23 cellular contexts compared by ENCODE assay signal in the genomic region with DNA sequence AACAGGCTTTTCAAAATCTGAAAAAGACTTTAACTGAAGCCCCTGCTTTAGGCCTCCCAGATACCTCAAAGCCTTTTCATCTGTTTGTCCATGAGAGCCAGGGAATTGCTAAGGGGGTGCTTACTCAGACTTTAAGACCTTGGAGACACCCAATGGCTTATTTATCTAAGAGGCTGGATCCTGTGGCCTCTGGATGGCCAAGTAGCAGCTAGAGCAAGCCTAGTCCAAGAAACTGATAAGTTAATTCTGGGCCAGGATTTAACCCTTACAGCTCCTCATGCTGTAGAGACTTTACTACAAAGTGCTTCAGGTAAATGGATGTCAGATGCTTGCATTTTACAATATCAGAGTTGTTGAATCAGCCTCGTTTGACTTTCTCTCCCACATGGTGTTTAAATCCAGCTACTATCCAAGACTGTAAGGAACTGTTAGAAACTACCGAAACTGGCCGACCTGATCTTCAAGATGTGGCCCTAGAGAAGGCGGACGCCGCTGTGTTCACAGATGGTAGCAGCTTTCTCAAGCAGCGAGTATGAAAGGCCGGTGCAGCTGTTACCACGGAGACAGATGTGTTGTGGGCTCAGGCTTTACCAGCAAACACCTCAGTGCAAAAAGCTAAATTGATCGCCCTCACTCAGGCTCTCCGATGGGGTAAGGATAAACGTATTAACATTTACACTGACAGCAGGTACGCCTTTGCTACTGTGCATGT. TPM values are rescaled to one million over a fixed set of nuclear protein-coding genes. Genes with fewer than 3 reads are reported as not detected.
DNase-seq lines count a peak whose midpoint lies in the region; ATAC-seq, FAIRE-seq and TF ChIP-seq lines count a peak whose summit lies in the region.
"Had no signal": no experiment of that assay in that cellular context is flagged by ENCODE, and none has a peak within 500 bp of the region (broad histone marks: within the 10 kb centered on the region; RNA-seq: fewer than 3 reads in every experiment).

No MANE protein-coding gene starts in this region.

- DNase-seq in EL, result peak; percentile 33
- DNase-seq in NCI-H524 (lab: John Stamatoyannopoulos, UW), result peak; percentile 41 to 85
- no peak for DNase-seq in glutamatergic neuron
- no peak for DNase-seq in sigmoid colon
- DNase-seq in small intestine, result no peak
- no peak for DNase-seq in AG08395 (ENCODE audit: low spot score)
- no peak for DNase-seq in naive thymus-derived CD8-positive, alpha-beta T cell
- DNase-seq: activated B cell treated with CpG ODN at 0.5 μM for 24 hours; activated CD8-positive, alpha-beta T cell treated with anti-CD3 and anti-CD28 coated beads for 36 hours; activated naive CD4-positive, alpha-beta T cell treated with anti-CD3 and anti-CD28 coated beads for 36 hours; activated T-cell treated with anti-CD3 and anti-CD28 coated beads, Interleukin-2, amount 50 U/mL, for 1 hour; aorta; CD4-positive, alpha-beta memory T cell; DMS79; effector memory CD4-positive, alpha-beta T cell; NCI-H526 treated with DMSO at 0.1 percent for 48 hours; stimulated activated CD4-positive, alpha-beta T cell treated with anti-CD3 and anti-CD28 coated beads, Interleukin-12 subunit alpha, Interleukin-12 subunit beta, amount 100 ng/mL, for 4 hours had no signal

- H3K27me3 ChIP-seq in sigmoid colon, result no peaks in the 10 kb centered on the region
- H3K27me3 ChIP-seq in small intestine (ENCODE audit: control insufficient read depth in 2 of 2, insufficient read depth in 2 of 2, low read length in 2 of 2), result no peaks in the 10 kb centered on the region
- H3K27me3 ChIP-seq: SJSA1, suprapubic skin had no signal

- H3K4me1 ChIP-seq in sigmoid colon, result peaks cover 0 to 51% (median 28%) of the 10 kb centered on the region in 4 donors
- H3K4me1 ChIP-seq in small intestine (ENCODE audit: control insufficient read depth in 2 of 2, insufficient read depth in 1 of 2, low read depth in 1 of 2, low read length in 1 of 2), result no peaks in the 10 kb centered on the region
- H3K4me1 ChIP-seq: SJSA1, suprapubic skin had no signal

- no peak for TF ChIP-seq EP300 in sigmoid colon (IDR thresholded peaks at IDR 0.05)

- no peak for TF ChIP-seq CTCF in glutamatergic neuron (IDR thresholded peaks at IDR 0.05; ENCODE audit: partially characterized antibody, unreplicated experiment)
- no peak for TF ChIP-seq CTCF in sigmoid colon (IDR thresholded peaks at IDR 0.05)

- peak overlapping the region; percentile 78 for H3K27ac Mint-ChIP-seq in glutamatergic neuron (ENCODE audit: unreplicated experiment)
- H3K27ac Mint-ChIP-seq in naive thymus-derived CD8-positive, alpha-beta T cell, result peak overlapping the region in 1 of 10 donors; percentile 7
- H3K27ac Mint-ChIP-seq: activated B cell treated with CpG ODN at 0.5 μM for 24 hours; activated CD8-positive, alpha-beta T cell treated with anti-CD3 and anti-CD28 coated beads for 36 hours; activated naive CD4-positive, alpha-beta T cell treated with anti-CD3 and anti-CD28 coated beads for 36 hours; CD4-positive, alpha-beta memory T cell; natural killer cell treated with Interleukin-12 subunit alpha and Interleukin-12 subunit beta and Interleukin-15 and Interleukin-18, amount 100 ng/mL, for 72 hours; progenitor cell of endocrine pancreas had no signal

- 90 to 91% methylated on average over 13 of the region's 13 CpGs for WGBS in sigmoid colon, 2 donors
- WGBS in small intestine, 3 donors, result 88 to 92% (median 90%) methylated on average over 13 of the region's 13 CpGs

- H3K4me1 Mint-ChIP-seq in glutamatergic neuron (ENCODE audit: low read depth, unreplicated experiment), result peaks cover 20% of the 10 kb centered on the region
- peaks cover 3 to 26% (median 14%) of the 10 kb centered on the region in 4 donors for H3K4me1 Mint-ChIP-seq in naive thymus-derived CD8-positive, alpha-beta T cell

- intact Hi-C loops in sigmoid colon (cut with DNase I), result loop anchor here (2.0 to 10.0 kb wide), 2 partner anchors 74 to 562 kb away; no protein-coding TSS in a partner anchor

- peaks cover 2% of the 10 kb centered on the region for H3K9me3 Mint-ChIP-seq in glutamatergic neuron (ENCODE audit: unreplicated experiment)
- H3K9me3 Mint-ChIP-seq in naive thymus-derived CD8-positive, alpha-beta T cell, result peaks cover 0 to 7% (median 0%) of the 10 kb centered on the region in 9 donors
- H3K9me3 Mint-ChIP-seq: activated B cell treated with CpG ODN at 0.5 μM for 24 hours; activated naive CD4-positive, alpha-beta T cell treated with anti-CD3 and anti-CD28 coated beads for 36 hours; natural killer cell treated with Interleukin-12 subunit alpha and Interleukin-12 subunit beta and Interleukin-15 and Interleukin-18, amount 100 ng/mL, for 72 hours had no signal

- H3K27me3 Mint-ChIP-seq in glutamatergic neuron (ENCODE audit: unreplicated experiment), result peaks cover 2% of the 10 kb centered on the region
- H3K27me3 Mint-ChIP-seq in naive thymus-derived CD8-positive, alpha-beta T cell, result no peaks in the 10 kb centered on the region
- H3K27me3 Mint-ChIP-seq: activated B cell treated with CpG ODN at 0.5 μM for 24 hours; activated CD8-positive, alpha-beta T cell treated with anti-CD3 and anti-CD28 coated beads for 36 hours; CD4-positive, alpha-beta memory T cell; natural killer cell treated with Interleukin-12 subunit alpha and Interleukin-12 subunit beta and Interleukin-15 and Interleukin-18, amount 100 ng/mL, for 72 hours; progenitor cell of endocrine pancreas had no signal

- H3K9me3 ChIP-seq in sigmoid colon (no peaks in the 10 kb centered on the region), small intestine (ENCODE audit: control insufficient read depth, low read depth) (no peaks in the 10 kb centered on the region)
- H3K9me3 ChIP-seq: SJSA1, suprapubic skin had no signal

- H3K27ac ChIP-seq in sigmoid colon, result peak overlapping the region in 3 of 4 donors; percentile 73 to 90 (median 84)
- no peak overlapping the region for H3K27ac ChIP-seq in small intestine (ENCODE audit: low read depth in 1 of 2, low read length in 1 of 2)
- H3K27ac ChIP-seq: SJSA1, suprapubic skin had no signal

- H3K36me3 Mint-ChIP-seq in glutamatergic neuron (ENCODE audit: unreplicated experiment), result no peaks in the 10 kb centered on the region
- peaks cover 0 to 7% (median 0%) of the 10 kb centered on the region in 3 donors for H3K36me3 Mint-ChIP-seq in naive thymus-derived CD8-positive, alpha-beta T cell
- H3K36me3 Mint-ChIP-seq: natural killer cell treated with Interleukin-12 subunit alpha and Interleukin-12 subunit beta and Interleukin-15 and Interleukin-18, amount 100 ng/mL, for 72 hours had no signal

- POLR2A ChIA-PET in naive thymus-derived CD8-positive, alpha-beta T cell (lab: Charles Lee), result no interaction called here

- no peak overlapping the region for H3K4me3 ChIP-seq in sigmoid colon
- no peak overlapping the region for H3K4me3 ChIP-seq in small intestine (ENCODE audit: low read depth in 1 of 2, low read length in 2 of 2)
- H3K4me3 ChIP-seq: lung, SJSA1, suprapubic skin had no signal

- FAIRE-seq in small intestine (lab: Jason Lieb, UNC), result no peak

- ATAC-seq in GM18858 (IDR thresholded peaks at IDR 0.05; ENCODE audit: unreplicated experiment), result no peak
- no peak for ATAC-seq in naive thymus-derived CD8-positive, alpha-beta T cell
- ATAC-seq: activated CD8-positive, alpha-beta T cell treated with anti-CD3 and anti-CD28 coated beads for 36 hours; natural killer cell treated with Interleukin-12 subunit alpha and Interleukin-12 subunit beta and Interleukin-15 and Interleukin-18, amount 100 ng/mL, for 72 hours had no signal

- no peaks in the 10 kb centered on the region for H3K36me3 ChIP-seq in sigmoid colon
- H3K36me3 ChIP-seq in small intestine (ENCODE audit: control insufficient read depth in 2 of 2, insufficient read depth in 2 of 2, low read length in 2 of 2), result no peaks in the 10 kb centered on the region
- H3K36me3 ChIP-seq: SJSA1, suprapubic skin had no signal

- no peak for TF ChIP-seq POLR2A in sigmoid colon (IDR thresholded peaks at IDR 0.05)

- H3K4me3 Mint-ChIP-seq in glutamatergic neuron (ENCODE audit: unreplicated experiment), result no peak overlapping the region
- H3K4me3 Mint-ChIP-seq in naive thymus-derived CD8-positive, alpha-beta T cell, result no peak overlapping the region
- H3K4me3 Mint-ChIP-seq: activated B cell treated with CpG ODN at 0.5 μM for 24 hours; activated CD8-positive, alpha-beta T cell treated with anti-CD3 and anti-CD28 coated beads for 36 hours; activated naive CD4-positive, alpha-beta T cell treated with anti-CD3 and anti-CD28 coated beads for 36 hours; CD4-positive, alpha-beta memory T cell; natural killer cell treated with Interleukin-12 subunit alpha and Interleukin-12 subunit beta and Interleukin-15 and Interleukin-18, amount 100 ng/mL, for 72 hours had no signal

RNA-seq across cellular contexts. Expression of a gene that starts 3.3 kb away (rescaled TPM):
- total RNA-seq in glutamatergic neuron (ENCODE audit: unreplicated experiment), result 8.8 TPM
- 10 to 100 TPM in 1 of 4 donors, 1 to 10 TPM in 3; 7.4 to 13.0 (median 8.8) TPM for total RNA-seq in sigmoid colon
- polyA plus RNA-seq in sigmoid colon, result 1 to 10 TPM; 2.4 to 3.6 (median 2.8) TPM
- polyA plus RNA-seq in small intestine, result 1 to 10 TPM; 1.1 to 3.8 (median 3.2) TPM
- 10 to 100 TPM in 1 of 2 experiments, 1 to 10 TPM in 1; 9.4 to 10.2 TPM for total RNA-seq in naive thymus-derived CD8-positive, alpha-beta T cell
- polyA plus RNA-seq in naive thymus-derived CD8-positive, alpha-beta T cell, result 1 to 10 TPM in 1 of 3 donors, under 1 TPM in 2; 0.15 to 2.1 (median 0.49) TPM

Comparison
In these comparisons a context has a peak if more than half of its experiments do, and no peak if none do; other contexts are left out.
1. DNase-seq: peak in EL (single experiment) and NCI-H524 (2 of 2); none in glutamatergic neuron (single experiment), sigmoid colon (single experiment), small intestine (single experiment), AG08395 (single experiment) and naive thymus-derived CD8-positive, alpha-beta T cell (0 of 10).
2. H3K27ac ChIP-seq: peak in sigmoid colon (3 of 4); none in small intestine (0 of 2).